11 cellular contexts compared by ENCODE assay signal in the genomic region with DNA sequence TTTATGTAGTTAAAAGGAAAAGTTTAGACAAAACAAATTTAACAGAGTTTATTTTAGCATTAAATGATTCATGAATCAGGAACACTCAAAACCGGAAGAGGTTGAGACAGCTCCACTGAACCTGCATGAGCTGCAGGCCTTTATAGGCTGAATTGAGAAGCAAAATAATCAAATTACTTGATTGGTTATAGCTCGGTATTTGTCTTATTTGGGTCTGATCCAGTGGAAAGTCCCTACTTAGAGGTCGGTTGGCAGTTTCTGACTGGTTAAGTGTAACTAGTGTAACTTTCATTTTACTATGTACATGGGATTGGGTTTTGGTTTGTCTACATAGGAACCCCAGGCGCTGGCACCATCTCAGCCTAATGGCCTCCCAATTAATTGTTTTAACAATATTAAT.
DNase-seq lines count a peak whose midpoint lies in the region; ATAC-seq lines count a peak whose summit lies in the region.
"Had no signal": no experiment of that assay in that cellular context is flagged by ENCODE, and none has a peak within 500 bp of the region (broad histone marks: within the 10 kb centered on the region; RNA-seq: fewer than 3 reads in every experiment).

No MANE protein-coding gene starts in this region.

- no peaks in the 10 kb centered on the region for H3K36me3 Mint-ChIP-seq in activated naive CD4-positive, alpha-beta T cell treated with anti-CD3 and anti-CD28 coated beads for 36 hours (ENCODE audit: low read depth)

- no peaks in the 10 kb centered on the region for H3K27me3 Mint-ChIP-seq in activated naive CD4-positive, alpha-beta T cell treated with anti-CD3 and anti-CD28 coated beads for 36 hours (ENCODE audit: low read depth)

- ATAC-seq in GM21526 (IDR thresholded peaks at IDR 0.05; ENCODE audit: low FRiP score, unreplicated experiment) (peak; percentile 45), left colon (peak; percentile 26)

- peaks cover 4% of the 10 kb centered on the region for H3K4me1 Mint-ChIP-seq in activated naive CD4-positive, alpha-beta T cell treated with anti-CD3 and anti-CD28 coated beads for 36 hours (ENCODE audit: low read depth)

- H3K4me3 Mint-ChIP-seq in activated naive CD4-positive, alpha-beta T cell treated with anti-CD3 and anti-CD28 coated beads for 36 hours = no peak overlapping the region

- intact Hi-C loops in left colon (cut with DNase I, micrococcal nuclease) = no loop called here
- intact Hi-C loops in activated naive CD4-positive, alpha-beta T cell treated with anti-CD3 and anti-CD28 coated beads for 36 hours (cut with micrococcal nuclease) = no loop called here

- CTCF ChIA-PET in activated naive CD4-positive, alpha-beta T cell treated with anti-CD3 and anti-CD28 coated beads for 36 hours (lab: Charles Lee) = no interaction called here

- peak; percentile 33 for DNase-seq in GM03348 (ENCODE audit: low spot score)
- peak; percentile 22 for DNase-seq in LHCN-M2 (ENCODE audit: low read depth)
- no peak for DNase-seq in left colon
- DNase-seq in activated effector memory CD4-positive, alpha-beta T cell treated with anti-CD3 and anti-CD28 coated beads, Interleukin-2, amount 50 U/mL, for 16 hours = no peak
- no peak for DNase-seq in NCI-H146 treated with DMSO at 0.1 percent for 48 hours (lab: John Stamatoyannopoulos, UW; ENCODE audit: unreplicated experiment)
- DNase-seq in activated naive CD4-positive, alpha-beta T cell treated with anti-CD3 and anti-CD28 coated beads for 36 hours = no peak
- no peak for DNase-seq in islet precursor cell
- DNase-seq: activated effector memory CD4-positive, alpha-beta T cell treated with Interleukin-2 at 50 U/mL for 16 hours; hypothalamus; Right ventricle myocardium superior had no signal

- no peak overlapping the region for H3K27ac Mint-ChIP-seq in activated naive CD4-positive, alpha-beta T cell treated with anti-CD3 and anti-CD28 coated beads for 36 hours

- H3K9me3 Mint-ChIP-seq in activated naive CD4-positive, alpha-beta T cell treated with anti-CD3 and anti-CD28 coated beads for 36 hours = no peaks in the 10 kb centered on the region

Comparison
In these comparisons a context has a peak if more than half of its experiments do, and no peak if none do; other contexts are left out.
1. DNase-seq: peak in GM03348 (single experiment) and LHCN-M2 (single experiment); none in left colon (0 of 2), activated effector memory CD4-positive, alpha-beta T cell treated with anti-CD3 and anti-CD28 coated beads, Interleukin-2, amount 50 U/mL, for 16 hours (single experiment), NCI-H146 treated with DMSO at 0.1 percent for 48 hours (single experiment), activated naive CD4-positive, alpha-beta T cell treated with anti-CD3 and anti-CD28 coated beads for 36 hours (single experiment) and islet precursor cell (single experiment).